23 cellular contexts compared by ENCODE assay signal in genomic region chr4:61445374-61446063, GRCh38.
DNase-seq lines count a peak whose midpoint lies in the region; ATAC-seq, FAIRE-seq and TF ChIP-seq lines count a peak whose summit lies in the region.
"Had no signal": no experiment of that assay in that cellular context is flagged by ENCODE, and none has a peak within 500 bp of the region (broad histone marks: within the 10 kb centered on the region; RNA-seq: fewer than 3 reads in every experiment).

No MANE protein-coding gene starts in this region.

- H3K9me3 ChIP-seq in osteoblast (ENCODE audit: low read depth, low read length) = no peaks in the 10 kb centered on the region
- H3K9me3 ChIP-seq: esophagus squamous epithelium, MG63, sigmoid colon had no signal

- H4K20me1 ChIP-seq in osteoblast (ENCODE audit: insufficient read depth, low read length) = no peaks in the 10 kb centered on the region

- DNase-seq in DMS153 (lab: John Stamatoyannopoulos, UW) (peak; percentile 84), NCI-H146 (lab: John Stamatoyannopoulos, UW) (peak; percentile 88), NCI-H510A treated with DMSO at 0.1 percent for 48 hours (lab: John Stamatoyannopoulos, UW) (peak; percentile 79), osteoblast (ENCODE audit: insufficient read length, low spot score, missing footprints) (no peak)
- no peak for DNase-seq in activated CD8-positive, alpha-beta T cell treated with anti-CD3 and anti-CD28 coated beads for 36 hours
- DNase-seq: activated CD4-positive, alpha-beta T cell treated with anti-CD3 and anti-CD28 coated beads for 48 hours; activated CD8-positive, alpha-beta memory T cell treated with anti-CD3 and anti-CD28 coated beads, Interleukin-2, amount 10 ng/mL, durations not matched to agents 7 days and 5 days; activated naive CD8-positive, alpha-beta T cell treated with anti-CD3 and anti-CD28 coated beads for 36 hours; DMS79; effector CD8-positive, alpha-beta T cell; esophagus squamous epithelium; GM23248; MG63; natural killer cell; posterior cingulate gyrus; Right ventricle myocardium superior; sigmoid colon; T-cell had no signal

- no peaks in the 10 kb centered on the region for H3K4me1 Mint-ChIP-seq in activated CD8-positive, alpha-beta T cell treated with anti-CD3 and anti-CD28 coated beads for 36 hours (ENCODE audit: low read depth)
- H3K4me1 Mint-ChIP-seq: activated CD8-positive, alpha-beta memory T cell treated with anti-CD3 and anti-CD28 coated beads, Interleukin-2, amount 10 ng/mL, durations not matched to agents 7 days and 5 days; activated naive CD8-positive, alpha-beta T cell treated with anti-CD3 and anti-CD28 coated beads for 36 hours; activated T-helper 17 cell treated with anti-CD3 and anti-CD28 coated beads, Interleukin-2, amount 50 U/mL, for 72 hours; natural killer cell; T-cell had no signal

- no peak overlapping the region for H3K4me3 ChIP-seq in osteoblast (ENCODE audit: insufficient read depth, low read length)
- H3K4me3 ChIP-seq: esophagus squamous epithelium, GM12878, GM23248, MG63, sigmoid colon had no signal

- no peak overlapping the region for H3K4me2 ChIP-seq in osteoblast (ENCODE audit: insufficient read depth, low read length)

- POLR2A ChIA-PET in activated CD8-positive, alpha-beta T cell treated with anti-CD3 and anti-CD28 coated beads for 36 hours (lab: Charles Lee) = no interaction called here

- H3K27ac ChIP-seq in osteoblast (ENCODE audit: low read depth, low read length) = no peak overlapping the region
- H3K27ac ChIP-seq: esophagus squamous epithelium, GM23248, sigmoid colon had no signal

- no peaks in the 10 kb centered on the region for H3K36me3 Mint-ChIP-seq in activated CD8-positive, alpha-beta T cell treated with anti-CD3 and anti-CD28 coated beads for 36 hours (ENCODE audit: low read depth)
- H3K36me3 Mint-ChIP-seq: activated CD8-positive, alpha-beta memory T cell treated with anti-CD3 and anti-CD28 coated beads, Interleukin-2, amount 10 ng/mL, durations not matched to agents 7 days and 5 days; activated naive CD8-positive, alpha-beta T cell treated with anti-CD3 and anti-CD28 coated beads for 36 hours; natural killer cell; T-cell had no signal

- FAIRE-seq in islet of Langerhans (lab: Jason Lieb, UNC) = peak; percentile 82
- FAIRE-seq: GM12878, GM19239 had no signal

- no peak overlapping the region for H2AFZ ChIP-seq in osteoblast (ENCODE audit: low read length)
- H2AFZ ChIP-seq: GM23248 had no signal

- no peaks in the 10 kb centered on the region for H3K27me3 Mint-ChIP-seq in activated CD8-positive, alpha-beta T cell treated with anti-CD3 and anti-CD28 coated beads for 36 hours
- H3K27me3 Mint-ChIP-seq: activated CD8-positive, alpha-beta memory T cell treated with anti-CD3 and anti-CD28 coated beads, Interleukin-2, amount 10 ng/mL, durations not matched to agents 7 days and 5 days; activated naive CD8-positive, alpha-beta T cell treated with anti-CD3 and anti-CD28 coated beads for 36 hours; activated T-helper 17 cell treated with anti-CD3 and anti-CD28 coated beads, Interleukin-2, amount 50 U/mL, for 72 hours; T-cell had no signal

- no peaks in the 10 kb centered on the region for H3K36me3 ChIP-seq in osteoblast (ENCODE audit: insufficient read depth, low read length)
- H3K36me3 ChIP-seq: esophagus squamous epithelium, MG63, sigmoid colon had no signal

- H3K4me3 Mint-ChIP-seq in activated CD8-positive, alpha-beta T cell treated with anti-CD3 and anti-CD28 coated beads for 36 hours = no peak overlapping the region
- H3K4me3 Mint-ChIP-seq: activated CD8-positive, alpha-beta memory T cell treated with anti-CD3 and anti-CD28 coated beads, Interleukin-2, amount 10 ng/mL, durations not matched to agents 7 days and 5 days; activated naive CD8-positive, alpha-beta T cell treated with anti-CD3 and anti-CD28 coated beads for 36 hours; activated T-helper 17 cell treated with anti-CD3 and anti-CD28 coated beads, Interleukin-2, amount 50 U/mL, for 72 hours; natural killer cell; T-cell had no signal

- H3K27me3 ChIP-seq in osteoblast (ENCODE audit: insufficient read depth, low read length) = no peaks in the 10 kb centered on the region
- H3K27me3 ChIP-seq: esophagus squamous epithelium, MG63, sigmoid colon had no signal

- intact Hi-C loops in activated CD8-positive, alpha-beta T cell treated with anti-CD3 and anti-CD28 coated beads for 36 hours (cut with micrococcal nuclease) = no loop called here

- no peaks in the 10 kb centered on the region for H3K4me1 ChIP-seq in osteoblast (ENCODE audit: insufficient read depth, low read length)
- H3K4me1 ChIP-seq: esophagus squamous epithelium, sigmoid colon had no signal

- no peak for ATAC-seq in activated CD8-positive, alpha-beta T cell treated with anti-CD3 and anti-CD28 coated beads for 36 hours
- no peak for ATAC-seq in GM18520 (IDR thresholded peaks at IDR 0.05; ENCODE audit: unreplicated experiment)
- ATAC-seq: activated CD8-positive, alpha-beta memory T cell treated with anti-CD3 and anti-CD28 coated beads, Interleukin-2, amount 10 ng/mL, durations not matched to agents 7 days and 5 days; activated T-helper 17 cell treated with anti-CD3 and anti-CD28 coated beads, Interleukin-2, amount 50 U/mL, for 72 hours; GM12878; natural killer cell; T-cell had no signal

- TF ChIP-seq CTCF in activated CD8-positive, alpha-beta T cell treated with anti-CD3 and anti-CD28 coated beads for 36 hours (IDR thresholded peaks at IDR 0.05) = no peak
- TF ChIP-seq CTCF in osteoblast (IDR thresholded peaks at IDR 0.05; ENCODE audit: extremely low read depth, low read depth, low read length) = no peak

- H3K79me2 ChIP-seq in osteoblast (ENCODE audit: insufficient read depth, low read length) = no peaks in the 10 kb centered on the region

- CTCF ChIA-PET in activated CD8-positive, alpha-beta T cell treated with anti-CD3 and anti-CD28 coated beads for 36 hours (lab: Charles Lee) = no interaction called here

- H3K27ac Mint-ChIP-seq in activated CD8-positive, alpha-beta T cell treated with anti-CD3 and anti-CD28 coated beads for 36 hours = no peak overlapping the region
- H3K27ac Mint-ChIP-seq: activated CD8-positive, alpha-beta memory T cell treated with anti-CD3 and anti-CD28 coated beads, Interleukin-2, amount 10 ng/mL, durations not matched to agents 7 days and 5 days; activated naive CD8-positive, alpha-beta T cell treated with anti-CD3 and anti-CD28 coated beads for 36 hours; activated T-helper 17 cell treated with anti-CD3 and anti-CD28 coated beads, Interleukin-2, amount 50 U/mL, for 72 hours; natural killer cell; T-cell had no signal

- H3K9me3 Mint-ChIP-seq in activated CD8-positive, alpha-beta T cell treated with anti-CD3 and anti-CD28 coated beads for 36 hours = peaks cover 7% of the 10 kb centered on the region

Comparison
In these comparisons a context has a peak if more than half of its experiments do, and no peak if none do; other contexts are left out.
1. DNase-seq: peak in DMS153 (single experiment), NCI-H146 (single experiment) and NCI-H510A treated with DMSO at 0.1 percent for 48 hours (single experiment); none in activated CD8-positive, alpha-beta T cell treated with anti-CD3 and anti-CD28 coated beads for 36 hours (single experiment) and osteoblast (single experiment).